ENCODE assay signal across 22 cellular contexts in the genomic region with DNA sequence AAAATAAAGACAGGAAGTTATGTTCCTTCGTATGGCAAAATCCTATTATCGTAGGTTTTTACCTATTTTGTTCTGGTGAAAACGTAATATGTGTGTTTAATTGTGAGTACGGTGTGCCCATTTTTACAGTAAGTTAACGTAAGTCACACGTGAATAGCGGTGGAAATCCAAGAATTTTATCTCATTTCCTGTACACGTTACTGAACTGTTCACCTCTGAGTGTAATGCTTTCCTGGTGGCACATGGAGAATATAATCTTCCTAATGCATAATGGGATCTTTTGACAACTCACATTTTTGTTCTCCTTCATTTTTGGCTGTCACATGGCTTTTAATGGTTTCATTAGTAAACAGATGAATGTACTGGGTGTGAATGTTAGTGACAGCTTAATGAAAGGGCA.
"Had no signal": no experiment of that assay in that cellular context is flagged by ENCODE, and none has a peak within 500 bp of the region (broad histone marks: within the 10 kb centered on the region; RNA-seq: fewer than 3 reads in every experiment).

No MANE protein-coding gene starts in this region.

- DNase-seq: activated B cell treated with CpG ODN at 0.5 μM for 24 hours; activated CD4-positive, alpha-beta T cell treated with anti-CD3 and anti-CD28 coated beads for 48 hours; activated CD8-positive, alpha-beta T cell treated with anti-CD3 and anti-CD28 coated beads for 36 hours; activated gamma-delta T cell treated with Interleukin-2 at 50 U/mL for 16 hours; activated naive CD8-positive, alpha-beta T cell treated with anti-CD3 and anti-CD28 coated beads, Interleukin-2, amount 10 ng/mL, durations not matched to agents 7 days and 5 days; activated T-cell treated with anti-CD3 and anti-CD28 coated beads, Interleukin-2, amount 50 U/mL, for 72 hours; brain microvascular endothelial cell; dorsolateral prefrontal cortex; endodermal cell; hippocampal formation; left ventricle myocardium superior; occipital lobe; right cardiac atrium; small intestine; stimulated activated CD4-positive, alpha-beta T cell treated with anti-CD3 and anti-CD28 coated beads, Interleukin-4, amount 100 ng/mL, for 4 hours; stimulated activated CD8-positive, alpha-beta memory T cell treated with anti-CD3 and anti-CD28 coated beads, Interleukin-4, amount 100 ng/mL, for 48 hours; T-helper 17 cell; trophoblast cell had no signal

- H3K4me3 Mint-ChIP-seq: activated B cell treated with CpG ODN at 0.5 μM for 24 hours; activated CD8-positive, alpha-beta T cell treated with anti-CD3 and anti-CD28 coated beads for 36 hours; activated naive CD8-positive, alpha-beta T cell treated with anti-CD3 and anti-CD28 coated beads, Interleukin-2, amount 10 ng/mL, durations not matched to agents 7 days and 5 days; activated T-cell treated with anti-CD3 and anti-CD28 coated beads, Interleukin-2, amount 50 U/mL, for 72 hours; central memory CD8-positive, alpha-beta T cell; endodermal cell; nephron; stimulated activated naive CD8-positive, alpha-beta T cell treated with anti-CD3 and anti-CD28 coated beads, Interleukin-15, Interleukin-2, amounts not matched to agents 100 ng/mL and 50 ng/mL, for 24 hours; T-helper 17 cell had no signal

- H3K9me3 ChIP-seq: suprapubic skin had no signal

- H3K27ac ChIP-seq: brain microvascular endothelial cell, dorsolateral prefrontal cortex, suprapubic skin had no signal

- H3K27me3 Mint-ChIP-seq: activated B cell treated with CpG ODN at 0.5 μM for 24 hours; activated CD8-positive, alpha-beta T cell treated with anti-CD3 and anti-CD28 coated beads for 36 hours; activated naive CD8-positive, alpha-beta T cell treated with anti-CD3 and anti-CD28 coated beads, Interleukin-2, amount 10 ng/mL, durations not matched to agents 7 days and 5 days; central memory CD8-positive, alpha-beta T cell; stimulated activated naive CD8-positive, alpha-beta T cell treated with anti-CD3 and anti-CD28 coated beads, Interleukin-15, Interleukin-2, amounts not matched to agents 100 ng/mL and 50 ng/mL, for 24 hours; T-helper 17 cell had no signal

- H3K4me3 ChIP-seq: dorsolateral prefrontal cortex, suprapubic skin had no signal

- H3K36me3 ChIP-seq: brain microvascular endothelial cell had no signal

- H3K9me3 Mint-ChIP-seq: activated B cell treated with CpG ODN at 0.5 μM for 24 hours; activated CD8-positive, alpha-beta T cell treated with anti-CD3 and anti-CD28 coated beads for 36 hours; activated naive CD8-positive, alpha-beta T cell treated with anti-CD3 and anti-CD28 coated beads, Interleukin-2, amount 10 ng/mL, durations not matched to agents 7 days and 5 days; activated T-cell treated with anti-CD3 and anti-CD28 coated beads, Interleukin-2, amount 50 U/mL, for 72 hours; central memory CD8-positive, alpha-beta T cell; endodermal cell; nephron; stimulated activated naive CD8-positive, alpha-beta T cell treated with anti-CD3 and anti-CD28 coated beads, Interleukin-15, Interleukin-2, amounts not matched to agents 100 ng/mL and 50 ng/mL, for 24 hours had no signal

- H3K27ac Mint-ChIP-seq: activated B cell treated with CpG ODN at 0.5 μM for 24 hours; activated CD8-positive, alpha-beta T cell treated with anti-CD3 and anti-CD28 coated beads for 36 hours; activated naive CD8-positive, alpha-beta T cell treated with anti-CD3 and anti-CD28 coated beads, Interleukin-2, amount 10 ng/mL, durations not matched to agents 7 days and 5 days; endodermal cell; stimulated activated naive CD8-positive, alpha-beta T cell treated with anti-CD3 and anti-CD28 coated beads, Interleukin-15, Interleukin-2, amounts not matched to agents 100 ng/mL and 50 ng/mL, for 24 hours; T-helper 17 cell had no signal

- ATAC-seq: activated CD8-positive, alpha-beta T cell treated with anti-CD3 and anti-CD28 coated beads for 36 hours; activated T-cell treated with anti-CD3 and anti-CD28 coated beads, Interleukin-2, amount 50 U/mL, for 72 hours; left ventricle myocardium superior; T-helper 17 cell had no signal
